ENCODE assay signal across 1 cellular context in the genomic region with DNA sequence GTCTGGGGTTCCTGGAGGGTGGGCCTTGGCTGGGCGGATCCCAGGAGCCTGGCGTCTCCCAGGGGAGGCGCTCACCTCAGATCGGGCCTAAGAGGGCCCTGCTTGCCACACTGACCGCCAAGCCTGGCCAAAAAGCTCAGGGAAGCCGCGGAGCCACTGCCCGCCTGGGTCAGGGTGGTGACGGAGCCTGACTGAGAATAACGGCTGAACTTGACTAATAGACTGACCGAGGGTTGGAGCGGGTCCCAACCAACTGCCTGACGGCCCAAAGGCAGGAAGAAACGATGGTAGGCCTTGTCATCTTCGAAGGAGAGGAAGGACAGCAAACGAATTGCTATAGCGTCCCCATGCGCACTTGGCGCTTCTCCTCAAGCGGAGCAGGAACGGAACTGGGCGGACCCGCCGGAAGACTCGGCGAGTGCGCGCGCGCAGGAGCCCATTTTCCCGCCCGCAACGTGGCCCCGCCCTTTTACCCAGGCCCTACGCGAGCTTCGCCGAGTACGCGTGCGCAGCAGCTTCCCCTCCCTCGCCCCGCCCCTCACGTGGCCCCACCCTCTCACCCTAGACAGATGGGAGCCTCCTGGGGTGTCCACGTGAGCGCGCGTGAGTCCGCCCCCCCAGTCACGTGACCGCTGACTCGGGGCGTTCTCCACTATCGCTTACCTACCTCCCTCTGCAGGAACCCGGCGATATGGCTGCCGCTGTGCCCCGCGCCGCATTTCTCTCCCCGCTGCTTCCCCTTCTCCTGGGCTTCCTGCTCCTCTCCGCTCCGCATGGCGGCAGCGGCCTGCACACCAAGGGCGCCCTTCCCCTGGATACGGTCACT.
TF ChIP-seq lines count a peak whose summit lies in the region.

A gene (plus strand): TSS at position 652 of the 826 bp plus-strand sequence. CDS start 40 bp downstream, at position 692.
A gene (minus strand): TSS at position 391 of the 826 bp plus-strand sequence. CDS start 7,895 bp downstream, outside the sequence.

TF ChIP-seq in HepG2, 621 proteins besides CTCF, POLR2A, EP300 and RAD21 (continued from another document and continues in another):
- TF ChIP-seq ELF4 (CRISPR knock-in tag; IDR thresholded peaks at IDR 0.05; ENCODE audit: borderline replicate concordance) (no peak), RBAK (CRISPR knock-in tag; IDR thresholded peaks at IDR 0.05) (0 out of 2 replicates have a peak, but pooled peaks have one; percentile 16), RFX1 (IDR thresholded peaks at IDR 0.05) (no peak), NCOA1 (CRISPR knock-in tag; IDR thresholded peaks at IDR 0.05) (0 out of 2 replicates have a peak, but pooled peaks have one; percentile 13), MBD4 (IDR thresholded peaks at IDR 0.05; ENCODE audit: borderline replicate concordance, low read length) (no peak), MAFG (CRISPR knock-in tag; IDR thresholded peaks at IDR 0.05) (no peak), ZNF644 (CRISPR knock-in tag; IDR thresholded peaks at IDR 0.05; ENCODE audit: low read depth) (no peak), ZC3H13 (CRISPR knock-in tag; IDR thresholded peaks at IDR 0.05) (peak; percentile 61; the same call in 1 of the 2 replicates), ZNF605 (CRISPR knock-in tag; IDR thresholded peaks at IDR 0.05) (peak; percentile 78), ZKSCAN5 (CRISPR knock-in tag; IDR thresholded peaks at IDR 0.05) (no peak), RARG (CRISPR knock-in tag; IDR thresholded peaks at IDR 0.05; ENCODE audit: low read depth) (no peak; the same call in 1 of the 2 replicates), ZNF224 (CRISPR knock-in tag; IDR thresholded peaks at IDR 0.05) (peak; percentile 58), ZFP1 (CRISPR knock-in tag; IDR thresholded peaks at IDR 0.05) (no peak), NONO (IDR thresholded peaks at IDR 0.05) (no peak), NONO (CRISPR knock-in tag; conservative IDR thresholded peaks at IDR 0.05) (peak; percentile 86), ZNF331 (CRISPR knock-in tag; IDR thresholded peaks at IDR 0.05) (peak; percentile 6), GLI4 (CRISPR knock-in tag; IDR thresholded peaks at IDR 0.05; ENCODE audit: borderline replicate concordance) (no peak), ZNF484 (CRISPR knock-in tag; IDR thresholded peaks at IDR 0.05; ENCODE audit: borderline replicate concordance, low read depth) (no peak; the same call in 1 of the 2 replicates), KDM2A (CRISPR knock-in tag; IDR thresholded peaks at IDR 0.05; ENCODE audit: borderline replicate concordance, low read depth) (peak; percentile 67), ZNF180 (CRISPR knock-in tag; IDR thresholded peaks at IDR 0.05; ENCODE audit: borderline replicate concordance, low read depth) (no peak), HOXD1 (CRISPR knock-in tag; IDR thresholded peaks at IDR 0.05) (peak; percentile 11; the same call in 1 of the 2 replicates), ZNF703 (CRISPR knock-in tag; IDR thresholded peaks at IDR 0.05; ENCODE audit: borderline replicate concordance) (no peak), NFE2L2 (IDR thresholded peaks at IDR 0.05; ENCODE audit: low read length) (no peak), ZSCAN9 (CRISPR knock-in tag; IDR thresholded peaks at IDR 0.05; ENCODE audit: borderline replicate concordance) (peak; percentile 39; the same call in 1 of the 2 replicates), HDAC1 (CRISPR knock-in tag; IDR thresholded peaks at IDR 0.05) (peak; percentile 91), RARA (CRISPR knock-in tag; IDR thresholded peaks at IDR 0.05) (peak; percentile 57), ZNF562 (CRISPR knock-in tag; IDR thresholded peaks at IDR 0.05; ENCODE audit: borderline replicate concordance) (no peak), NR2C2 (CRISPR knock-in tag; IDR thresholded peaks at IDR 0.05; ENCODE audit: borderline replicate concordance) (peak; percentile 45), ZNF792 (CRISPR knock-in tag; IDR thresholded peaks at IDR 0.05) (no peak), RCOR2 (CRISPR knock-in tag; IDR thresholded peaks at IDR 0.05) (0 out of 2 replicates have a peak, but pooled peaks have one; percentile 4), DNMT1 (CRISPR knock-in tag; IDR thresholded peaks at IDR 0.05) (0 out of 2 replicates have a peak, but pooled peaks have one; percentile 37), CREB1 (IDR thresholded peaks at IDR 0.05) (peak; percentile 74), CREB1 (CRISPR knock-in tag; IDR thresholded peaks at IDR 0.05) (no peak), ZBTB8A (CRISPR knock-in tag; IDR thresholded peaks at IDR 0.05; ENCODE audit: borderline replicate concordance, low read depth) (peak; percentile 56; the same call in 1 of the 2 replicates), SP5 (CRISPR knock-in tag; IDR thresholded peaks at IDR 0.05; ENCODE audit: borderline replicate concordance, low read depth) (peak; percentile 70; the same call in 1 of the 2 replicates), ZZZ3 (CRISPR knock-in tag; IDR thresholded peaks at IDR 0.05; ENCODE audit: borderline replicate concordance) (no peak; the same call in 1 of the 2 replicates), ZNF296 (CRISPR knock-in tag; conservative IDR thresholded peaks at IDR 0.05) (peak; percentile 94; the same call in 1 of the 2 replicates), TAF1 (CRISPR knock-in tag; IDR thresholded peaks at IDR 0.05) (peak; percentile 69), ZNF749 (CRISPR knock-in tag; IDR thresholded peaks at IDR 0.05; ENCODE audit: borderline replicate concordance) (peak; percentile 87), TRIM24 (CRISPR knock-in tag; IDR thresholded peaks at IDR 0.05) (0 out of 2 replicates have a peak, but pooled peaks have one; percentile 22), DMAP1 (CRISPR knock-in tag; IDR thresholded peaks at IDR 0.05) (peak; percentile 81; the same call in 1 of the 2 replicates), ZBTB42 (CRISPR knock-in tag; IDR thresholded peaks at IDR 0.05) (no peak), AKAP8 (CRISPR knock-in tag; IDR thresholded peaks at IDR 0.05) (peak; percentile 60; the same call in 1 of the 2 replicates), HNRNPL (IDR thresholded peaks at IDR 0.05; ENCODE audit: low read depth, low read length) (no peak; the same call in 1 of the 2 replicates)
- TF ChIP-seq, protein P1, sequence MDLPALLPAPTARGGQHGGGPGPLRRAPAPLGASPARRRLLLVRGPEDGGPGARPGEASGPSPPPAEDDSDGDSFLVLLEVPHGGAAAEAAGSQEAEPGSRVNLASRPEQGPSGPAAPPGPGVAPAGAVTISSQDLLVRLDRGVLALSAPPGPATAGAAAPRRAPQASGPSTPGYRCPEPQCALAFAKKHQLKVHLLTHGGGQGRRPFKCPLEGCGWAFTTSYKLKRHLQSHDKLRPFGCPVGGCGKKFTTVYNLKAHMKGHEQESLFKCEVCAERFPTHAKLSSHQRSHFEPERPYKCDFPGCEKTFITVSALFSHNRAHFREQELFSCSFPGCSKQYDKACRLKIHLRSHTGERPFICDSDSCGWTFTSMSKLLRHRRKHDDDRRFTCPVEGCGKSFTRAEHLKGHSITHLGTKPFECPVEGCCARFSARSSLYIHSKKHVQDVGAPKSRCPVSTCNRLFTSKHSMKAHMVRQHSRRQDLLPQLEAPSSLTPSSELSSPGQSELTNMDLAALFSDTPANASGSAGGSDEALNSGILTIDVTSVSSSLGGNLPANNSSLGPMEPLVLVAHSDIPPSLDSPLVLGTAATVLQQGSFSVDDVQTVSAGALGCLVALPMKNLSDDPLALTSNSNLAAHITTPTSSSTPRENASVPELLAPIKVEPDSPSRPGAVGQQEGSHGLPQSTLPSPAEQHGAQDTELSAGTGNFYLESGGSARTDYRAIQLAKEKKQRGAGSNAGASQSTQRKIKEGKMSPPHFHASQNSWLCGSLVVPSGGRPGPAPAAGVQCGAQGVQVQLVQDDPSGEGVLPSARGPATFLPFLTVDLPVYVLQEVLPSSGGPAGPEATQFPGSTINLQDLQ (CRISPR knock-in tag; IDR thresholded peaks at IDR 0.05), result 0 out of 2 replicates have a peak, but pooled peaks have one; percentile 47
- TF ChIP-seq, protein P2, sequence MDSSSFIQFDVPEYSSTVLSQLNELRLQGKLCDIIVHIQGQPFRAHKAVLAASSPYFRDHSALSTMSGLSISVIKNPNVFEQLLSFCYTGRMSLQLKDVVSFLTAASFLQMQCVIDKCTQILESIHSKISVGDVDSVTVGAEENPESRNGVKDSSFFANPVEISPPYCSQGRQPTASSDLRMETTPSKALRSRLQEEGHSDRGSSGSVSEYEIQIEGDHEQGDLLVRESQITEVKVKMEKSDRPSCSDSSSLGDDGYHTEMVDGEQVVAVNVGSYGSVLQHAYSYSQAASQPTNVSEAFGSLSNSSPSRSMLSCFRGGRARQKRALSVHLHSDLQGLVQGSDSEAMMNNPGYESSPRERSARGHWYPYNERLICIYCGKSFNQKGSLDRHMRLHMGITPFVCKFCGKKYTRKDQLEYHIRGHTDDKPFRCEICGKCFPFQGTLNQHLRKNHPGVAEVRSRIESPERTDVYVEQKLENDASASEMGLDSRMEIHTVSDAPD (CRISPR knock-in tag; IDR thresholded peaks at IDR 0.05), result 0 out of 2 replicates have a peak, but pooled peaks have one; percentile 20
- TF ChIP-seq, protein P3, sequence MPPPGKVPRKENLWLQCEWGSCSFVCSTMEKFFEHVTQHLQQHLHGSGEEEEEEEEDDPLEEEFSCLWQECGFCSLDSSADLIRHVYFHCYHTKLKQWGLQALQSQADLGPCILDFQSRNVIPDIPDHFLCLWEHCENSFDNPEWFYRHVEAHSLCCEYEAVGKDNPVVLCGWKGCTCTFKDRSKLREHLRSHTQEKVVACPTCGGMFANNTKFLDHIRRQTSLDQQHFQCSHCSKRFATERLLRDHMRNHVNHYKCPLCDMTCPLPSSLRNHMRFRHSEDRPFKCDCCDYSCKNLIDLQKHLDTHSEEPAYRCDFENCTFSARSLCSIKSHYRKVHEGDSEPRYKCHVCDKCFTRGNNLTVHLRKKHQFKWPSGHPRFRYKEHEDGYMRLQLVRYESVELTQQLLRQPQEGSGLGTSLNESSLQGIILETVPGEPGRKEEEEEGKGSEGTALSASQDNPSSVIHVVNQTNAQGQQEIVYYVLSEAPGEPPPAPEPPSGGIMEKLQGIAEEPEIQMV (CRISPR knock-in tag; IDR thresholded peaks at IDR 0.05; ENCODE audit: low read depth), result peak; percentile 90
- TF ChIP-seq, protein P4, sequence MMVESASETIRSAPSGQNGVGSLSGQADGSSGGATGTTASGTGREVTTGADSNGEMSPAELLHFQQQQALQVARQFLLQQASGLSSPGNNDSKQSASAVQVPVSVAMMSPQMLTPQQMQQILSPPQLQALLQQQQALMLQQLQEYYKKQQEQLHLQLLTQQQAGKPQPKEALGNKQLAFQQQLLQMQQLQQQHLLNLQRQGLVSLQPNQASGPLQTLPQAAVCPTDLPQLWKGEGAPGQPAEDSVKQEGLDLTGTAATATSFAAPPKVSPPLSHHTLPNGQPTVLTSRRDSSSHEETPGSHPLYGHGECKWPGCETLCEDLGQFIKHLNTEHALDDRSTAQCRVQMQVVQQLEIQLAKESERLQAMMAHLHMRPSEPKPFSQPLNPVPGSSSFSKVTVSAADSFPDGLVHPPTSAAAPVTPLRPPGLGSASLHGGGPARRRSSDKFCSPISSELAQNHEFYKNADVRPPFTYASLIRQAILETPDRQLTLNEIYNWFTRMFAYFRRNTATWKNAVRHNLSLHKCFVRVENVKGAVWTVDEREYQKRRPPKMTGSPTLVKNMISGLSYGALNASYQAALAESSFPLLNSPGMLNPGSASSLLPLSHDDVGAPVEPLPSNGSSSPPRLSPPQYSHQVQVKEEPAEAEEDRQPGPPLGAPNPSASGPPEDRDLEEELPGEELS (CRISPR knock-in tag; IDR thresholded peaks at IDR 0.05), result peak; percentile 39; the same call in 1 of the 2 replicates
- TF ChIP-seq, protein P5, sequence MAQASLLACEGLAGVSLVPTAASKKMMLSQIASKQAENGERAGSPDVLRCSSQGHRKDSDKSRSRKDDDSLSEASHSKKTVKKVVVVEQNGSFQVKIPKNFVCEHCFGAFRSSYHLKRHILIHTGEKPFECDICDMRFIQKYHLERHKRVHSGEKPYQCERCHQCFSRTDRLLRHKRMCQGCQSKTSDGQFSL (CRISPR knock-in tag; IDR thresholded peaks at IDR 0.05), result peak; percentile 95
- TF ChIP-seq, protein P6, sequence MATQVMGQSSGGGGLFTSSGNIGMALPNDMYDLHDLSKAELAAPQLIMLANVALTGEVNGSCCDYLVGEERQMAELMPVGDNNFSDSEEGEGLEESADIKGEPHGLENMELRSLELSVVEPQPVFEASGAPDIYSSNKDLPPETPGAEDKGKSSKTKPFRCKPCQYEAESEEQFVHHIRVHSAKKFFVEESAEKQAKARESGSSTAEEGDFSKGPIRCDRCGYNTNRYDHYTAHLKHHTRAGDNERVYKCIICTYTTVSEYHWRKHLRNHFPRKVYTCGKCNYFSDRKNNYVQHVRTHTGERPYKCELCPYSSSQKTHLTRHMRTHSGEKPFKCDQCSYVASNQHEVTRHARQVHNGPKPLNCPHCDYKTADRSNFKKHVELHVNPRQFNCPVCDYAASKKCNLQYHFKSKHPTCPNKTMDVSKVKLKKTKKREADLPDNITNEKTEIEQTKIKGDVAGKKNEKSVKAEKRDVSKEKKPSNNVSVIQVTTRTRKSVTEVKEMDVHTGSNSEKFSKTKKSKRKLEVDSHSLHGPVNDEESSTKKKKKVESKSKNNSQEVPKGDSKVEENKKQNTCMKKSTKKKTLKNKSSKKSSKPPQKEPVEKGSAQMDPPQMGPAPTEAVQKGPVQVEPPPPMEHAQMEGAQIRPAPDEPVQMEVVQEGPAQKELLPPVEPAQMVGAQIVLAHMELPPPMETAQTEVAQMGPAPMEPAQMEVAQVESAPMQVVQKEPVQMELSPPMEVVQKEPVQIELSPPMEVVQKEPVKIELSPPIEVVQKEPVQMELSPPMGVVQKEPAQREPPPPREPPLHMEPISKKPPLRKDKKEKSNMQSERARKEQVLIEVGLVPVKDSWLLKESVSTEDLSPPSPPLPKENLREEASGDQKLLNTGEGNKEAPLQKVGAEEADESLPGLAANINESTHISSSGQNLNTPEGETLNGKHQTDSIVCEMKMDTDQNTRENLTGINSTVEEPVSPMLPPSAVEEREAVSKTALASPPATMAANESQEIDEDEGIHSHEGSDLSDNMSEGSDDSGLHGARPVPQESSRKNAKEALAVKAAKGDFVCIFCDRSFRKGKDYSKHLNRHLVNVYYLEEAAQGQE (IDR thresholded peaks at IDR 0.05; ENCODE audit: borderline replicate concordance in 1 of 2, low read depth in 1 of 2, low read length in 2 of 2), result no peak
- TF ChIP-seq, protein P7, sequence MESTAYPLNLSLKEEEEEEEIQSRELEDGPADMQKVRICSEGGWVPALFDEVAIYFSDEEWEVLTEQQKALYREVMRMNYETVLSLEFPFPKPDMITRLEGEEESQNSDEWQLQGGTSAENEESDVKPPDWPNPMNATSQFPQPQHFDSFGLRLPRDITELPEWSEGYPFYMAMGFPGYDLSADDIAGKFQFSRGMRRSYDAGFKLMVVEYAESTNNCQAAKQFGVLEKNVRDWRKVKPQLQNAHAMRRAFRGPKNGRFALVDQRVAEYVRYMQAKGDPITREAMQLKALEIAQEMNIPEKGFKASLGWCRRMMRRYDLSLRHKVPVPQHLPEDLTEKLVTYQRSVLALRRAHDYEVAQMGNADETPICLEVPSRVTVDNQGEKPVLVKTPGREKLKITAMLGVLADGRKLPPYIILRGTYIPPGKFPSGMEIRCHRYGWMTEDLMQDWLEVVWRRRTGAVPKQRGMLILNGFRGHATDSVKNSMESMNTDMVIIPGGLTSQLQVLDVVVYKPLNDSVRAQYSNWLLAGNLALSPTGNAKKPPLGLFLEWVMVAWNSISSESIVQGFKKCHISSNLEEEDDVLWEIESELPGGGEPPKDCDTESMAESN (CRISPR knock-in tag; conservative IDR thresholded peaks at IDR 0.05), result peak; percentile 64; the same call in 1 of the 2 replicates
- TF ChIP-seq, protein P8, sequence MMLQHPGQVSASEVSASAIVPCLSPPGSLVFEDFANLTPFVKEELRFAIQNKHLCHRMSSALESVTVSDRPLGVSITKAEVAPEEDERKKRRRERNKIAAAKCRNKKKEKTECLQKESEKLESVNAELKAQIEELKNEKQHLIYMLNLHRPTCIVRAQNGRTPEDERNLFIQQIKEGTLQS (CRISPR knock-in tag; IDR thresholded peaks at IDR 0.05), result no peak; the same call in 1 of the 2 replicates
